In genomic region chr10:74827694-74828093, GRCh38 we compare ENCODE assay signal across 10 cellular contexts. TPM values are rescaled to one million over a fixed set of nuclear protein-coding genes. Genes with fewer than 3 reads are reported as not detected.
DNase-seq lines count a peak whose midpoint lies in the region; ATAC-seq and TF ChIP-seq lines count a peak whose summit lies in the region.
"Had no signal": no experiment of that assay in that cellular context is flagged by ENCODE, and none has a peak within 500 bp of the region (broad histone marks: within the 10 kb centered on the region; RNA-seq: fewer than 3 reads in every experiment).

No MANE protein-coding gene starts in this region.

- no peak for ATAC-seq in activated T-cell treated with anti-CD3 and anti-CD28 coated beads, Interleukin-2, amount 50 U/mL, for 72 hours (replicated peaks in 1 of 2)
- no peak for ATAC-seq in activated naive CD8-positive, alpha-beta T cell treated with anti-CD3 and anti-CD28 coated beads, Interleukin-2, amount 50 U/mL, for 24 hours
- ATAC-seq in lower lobe of right lung, result no peak
- ATAC-seq in omental fat pad (ENCODE audit: low FRiP score), result no peak
- ATAC-seq in HG03571 (IDR thresholded peaks at IDR 0.05; ENCODE audit: unreplicated experiment), result no peak
- no peak for ATAC-seq in HG02870 (IDR thresholded peaks at IDR 0.05; ENCODE audit: unreplicated experiment)

- DNase-seq in activated T-cell treated with anti-CD3 and anti-CD28 coated beads, Interleukin-2, amount 50 U/mL, for 72 hours, result no peak
- DNase-seq in activated T-cell treated with anti-CD3 and anti-CD28 coated beads, Interleukin-2, amount 50 U/mL, for 1 hour, result no peak
- DNase-seq in activated naive CD8-positive, alpha-beta T cell treated with anti-CD3 and anti-CD28 coated beads, Interleukin-2, amount 50 U/mL, for 24 hours, result no peak
- DNase-seq in lower lobe of right lung (no peak), tibial artery (no peak), omental fat pad (ENCODE audit: low spot score) (no peak)
- DNase-seq: BE2C, kidney glomerular epithelial cell had no signal

- TF ChIP-seq CTCF in lower lobe of right lung (IDR thresholded peaks at IDR 0.05), result no peak
- TF ChIP-seq CTCF in tibial artery (IDR thresholded peaks at IDR 0.05), result no peak
- TF ChIP-seq CTCF in omental fat pad (IDR thresholded peaks at IDR 0.05), result no peak

- H3K27me3 ChIP-seq in lower lobe of right lung (ENCODE audit: low read depth) (no peaks in the 10 kb centered on the region), tibial artery (no peaks in the 10 kb centered on the region)
- H3K27me3 ChIP-seq: BE2C had no signal

- H3K9me3 Mint-ChIP-seq in activated T-cell treated with anti-CD3 and anti-CD28 coated beads, Interleukin-2, amount 50 U/mL, for 72 hours, result no peaks in the 10 kb centered on the region
- peaks cover 5% of the 10 kb centered on the region for H3K9me3 Mint-ChIP-seq in activated naive CD8-positive, alpha-beta T cell treated with anti-CD3 and anti-CD28 coated beads, Interleukin-2, amount 50 U/mL, for 24 hours

- peak overlapping the region; percentile 95 for H3K27ac Mint-ChIP-seq in activated T-cell treated with anti-CD3 and anti-CD28 coated beads, Interleukin-2, amount 50 U/mL, for 72 hours
- peak overlapping the region; percentile 93 for H3K27ac Mint-ChIP-seq in activated naive CD8-positive, alpha-beta T cell treated with anti-CD3 and anti-CD28 coated beads, Interleukin-2, amount 50 U/mL, for 24 hours

- peaks cover 60% of the 10 kb centered on the region for H3K4me1 Mint-ChIP-seq in activated T-cell treated with anti-CD3 and anti-CD28 coated beads, Interleukin-2, amount 50 U/mL, for 72 hours (ENCODE audit: low read depth)
- peaks cover 62% of the 10 kb centered on the region for H3K4me1 Mint-ChIP-seq in activated naive CD8-positive, alpha-beta T cell treated with anti-CD3 and anti-CD28 coated beads, Interleukin-2, amount 50 U/mL, for 24 hours

- H3K4me1 ChIP-seq in lower lobe of right lung, result peaks cover 49% of the 10 kb centered on the region
- H3K4me1 ChIP-seq in tibial artery, result peaks cover 0 to 50% (median 32%) of the 10 kb centered on the region in 4 donors

- H3K27ac ChIP-seq in lower lobe of right lung (no peak overlapping the region), tibial artery (peak overlapping the region; percentile 95 to 100)

- peak overlapping the region; percentile 97 for H3K4me3 ChIP-seq in lower lobe of right lung
- peak overlapping the region; percentile 65 to 97 for H3K4me3 ChIP-seq in tibial artery

- H3K9me3 ChIP-seq in lower lobe of right lung (no peaks in the 10 kb centered on the region), tibial artery (no peaks in the 10 kb centered on the region)
- H3K9me3 ChIP-seq: BE2C had no signal

- H3K36me3 Mint-ChIP-seq in activated T-cell treated with anti-CD3 and anti-CD28 coated beads, Interleukin-2, amount 50 U/mL, for 72 hours (ENCODE audit: insufficient read depth in 2 of 2), result peaks cover 0 to 4% of the 10 kb centered on the region in 2 donors
- H3K36me3 Mint-ChIP-seq in activated naive CD8-positive, alpha-beta T cell treated with anti-CD3 and anti-CD28 coated beads, Interleukin-2, amount 50 U/mL, for 24 hours (ENCODE audit: low read depth), result no peaks in the 10 kb centered on the region

- intact Hi-C loops in lower lobe of right lung (cut with DNase I) (no loop called here), tibial artery (cut with DNase I; ENCODE audit: low total_unique reads) (loop anchor here (10.0 kb wide), 2 partner anchors 277 to 407 kb away; partner anchors contain the start of gene COMTD1)

- peaks cover 6% of the 10 kb centered on the region for H3K36me3 ChIP-seq in lower lobe of right lung
- no peaks in the 10 kb centered on the region for H3K36me3 ChIP-seq in tibial artery
- H3K36me3 ChIP-seq: BE2C had no signal

- H3K27me3 Mint-ChIP-seq in activated T-cell treated with anti-CD3 and anti-CD28 coated beads, Interleukin-2, amount 50 U/mL, for 72 hours (ENCODE audit: low read depth), result no peaks in the 10 kb centered on the region
- H3K27me3 Mint-ChIP-seq in activated naive CD8-positive, alpha-beta T cell treated with anti-CD3 and anti-CD28 coated beads, Interleukin-2, amount 50 U/mL, for 24 hours, result no peaks in the 10 kb centered on the region

- H3K4me3 Mint-ChIP-seq in activated T-cell treated with anti-CD3 and anti-CD28 coated beads, Interleukin-2, amount 50 U/mL, for 72 hours, result peak overlapping the region; percentile 87 to 99
- H3K4me3 Mint-ChIP-seq in activated naive CD8-positive, alpha-beta T cell treated with anti-CD3 and anti-CD28 coated beads, Interleukin-2, amount 50 U/mL, for 24 hours, result peak overlapping the region; percentile 93

RNA-seq across cellular contexts. Expression of gene KAT6B, which starts 1.3 kb away (rescaled TPM):
- 10 to 100 TPM; 27.9 to 29.8 TPM for total RNA-seq in activated T-cell treated with anti-CD3 and anti-CD28 coated beads, Interleukin-2, amount 50 U/mL, for 72 hours
- total RNA-seq in lower lobe of right lung (46.3 TPM), omental fat pad (10 to 100 TPM; 32.2 to 50.3 (median 37.6) TPM)
